In genomic region chr16:48687421-48688038, GRCh38 we compare ENCODE assay signal across 8 cellular contexts.
DNase-seq lines count a peak whose midpoint lies in the region; ATAC-seq and TF ChIP-seq lines count a peak whose summit lies in the region.

No MANE protein-coding gene starts in this region.

- no peak overlapping the region for H3K4me3 ChIP-seq in HFF-Myc (replicated peaks; ENCODE audit: low read depth, low read length)
- no peak overlapping the region for H3K4me3 ChIP-seq in SJSA1
- no peak overlapping the region for H3K4me3 ChIP-seq in coronary artery
- no peak overlapping the region for H3K4me3 ChIP-seq in right lobe of liver

- no peak overlapping the region for H3K27ac ChIP-seq in SJSA1
- no peak overlapping the region for H3K27ac ChIP-seq in coronary artery
- H3K27ac ChIP-seq in right lobe of liver, result no peak overlapping the region

- H3K27me3 ChIP-seq in SJSA1 (replicated peaks), result 0 out of 2 replicates have a peak, but pooled peaks cover 3% of the 10 kb centered on the region
- no peaks in the 10 kb centered on the region for H3K27me3 ChIP-seq in right lobe of liver

- 1% methylated on average over 9 of the region's 9 CpGs for WGBS in right lobe of liver (ENCODE audit: insufficient coverage, low coverage, low lambda C conversion rate, missing lambda C conversion rate)

- no peaks in the 10 kb centered on the region for H3K9me3 ChIP-seq in SJSA1 (replicated peaks)
- no peaks in the 10 kb centered on the region for H3K9me3 ChIP-seq in right lobe of liver

- ATAC-seq in right lobe of liver, result peak; percentile 95 to 97 (median 96)

- TF ChIP-seq POLR2A in right lobe of liver (IDR thresholded peaks at IDR 0.05), result no peak

- H3K36me3 ChIP-seq in SJSA1, result no peaks in the 10 kb centered on the region
- no peaks in the 10 kb centered on the region for H3K36me3 ChIP-seq in right lobe of liver

- intact Hi-C loops in right lobe of liver (cut with DNase I), result loop anchor here (5.0 kb wide), 1 partner anchor 665 kb away; no protein-coding TSS in a partner anchor

- DNase-seq in stimulated activated CD4-positive, alpha-beta T cell treated with anti-CD3 and anti-CD28 coated beads, Interleukin-12 subunit alpha, Interleukin-12 subunit beta, amount 100 ng/mL, for 24 hours (ENCODE audit: low read depth in 2 of 2), result peak; percentile 6 to 9
- no peak for DNase-seq in stimulated activated CD4-positive, alpha-beta T cell treated with anti-CD3 and anti-CD28 coated beads, Interleukin-12 subunit alpha, Interleukin-12 subunit beta, amount 100 ng/mL, for 4 hours
- DNase-seq in HFF-Myc (ENCODE audit: extremely low read depth, low read depth), result peak; percentile 35
- peak; percentile 86 for DNase-seq in NCI-H1092 treated with DMSO at 0.1 percent for 48 hours (lab: John Stamatoyannopoulos, UW)
- peak; percentile 59 to 62 for DNase-seq in SJSA1 (ENCODE audit: low read depth in 1 of 2, low spot score in 2 of 2)
- no peak for DNase-seq in coronary artery (ENCODE audit: low spot score)
- DNase-seq in right lobe of liver, result peak; percentile 43 to 58 (median 58)
- DNase-seq in stromal cell of bone marrow (ENCODE audit: low read depth), result peak; percentile 45

- peak; percentile 72 for TF ChIP-seq CTCF in HFF-Myc (IDR thresholded peaks at IDR 0.05; ENCODE audit: low read depth, low read length, missing control alignments)
- TF ChIP-seq CTCF in coronary artery (IDR thresholded peaks at IDR 0.05), result peak; percentile 30
- peak; percentile 54 to 82 (median 74) for TF ChIP-seq CTCF in right lobe of liver (IDR thresholded peaks at IDR 0.05)

- H3K4me1 ChIP-seq in SJSA1 (replicated peaks) (no peaks in the 10 kb centered on the region), right lobe of liver (no peaks in the 10 kb centered on the region)

Comparison
In these comparisons a context has a peak if more than half of its experiments do, and no peak if none do; other contexts are left out.
1. DNase-seq: peak in stimulated activated CD4-positive, alpha-beta T cell treated with anti-CD3 and anti-CD28 coated beads, Interleukin-12 subunit alpha, Interleukin-12 subunit beta, amount 100 ng/mL, for 24 hours (2 of 2), HFF-Myc (single experiment), NCI-H1092 treated with DMSO at 0.1 percent for 48 hours (single experiment), SJSA1 (2 of 2), right lobe of liver (3 of 3) and stromal cell of bone marrow (single experiment); none in stimulated activated CD4-positive, alpha-beta T cell treated with anti-CD3 and anti-CD28 coated beads, Interleukin-12 subunit alpha, Interleukin-12 subunit beta, amount 100 ng/mL, for 4 hours (single experiment) and coronary artery (single experiment).
2. Peak in every context shown above with its lines, with median percentiles within 50 percentile points of each other: CTCF ChIP-seq.